Comparison of ENCODE assay signal across 11 cellular contexts in genomic region chr15:89749526-89749925, GRCh38. TPM values are rescaled to one million over a fixed set of nuclear protein-coding genes. Genes with fewer than 3 reads are reported as not detected.
DNase-seq lines count a peak whose midpoint lies in the region; ATAC-seq and TF ChIP-seq lines count a peak whose summit lies in the region.
"Had no signal": no experiment of that assay in that cellular context is flagged by ENCODE, and none has a peak within 500 bp of the region (broad histone marks: within the 10 kb centered on the region; RNA-seq: fewer than 3 reads in every experiment).

No MANE protein-coding gene starts in this region.

- peaks cover 16% of the 10 kb centered on the region for H3K27me3 Mint-ChIP-seq in CD8-positive, alpha-beta T cell (ENCODE audit: low read depth)
- H3K27me3 Mint-ChIP-seq in osteocyte (ENCODE audit: unreplicated experiment), result no peaks in the 10 kb centered on the region

- no peaks in the 10 kb centered on the region for H4K20me1 ChIP-seq in OCI-LY3 (ENCODE audit: insufficient read depth, low read length)

- no peak for TF ChIP-seq CTCF in CD8-positive, alpha-beta T cell (IDR thresholded peaks at IDR 0.05)
- no peak for TF ChIP-seq CTCF in OCI-LY3 (IDR thresholded peaks at IDR 0.05; ENCODE audit: low read depth, low read length)
- TF ChIP-seq CTCF in osteocyte (IDR thresholded peaks at IDR 0.05), result no peak

- no peak overlapping the region for H3K4me3 ChIP-seq in CD8-positive, alpha-beta T cell (ENCODE audit: low read depth, low read length)
- H3K4me3 ChIP-seq in OCI-LY3 (ENCODE audit: low read length) (peak overlapping the region; percentile 84), duodenal mucosa (ENCODE audit: low read depth in 1 of 2, low read length in 2 of 2) (peak overlapping the region; percentile 71 to 72)

- no peak overlapping the region for H2AFZ ChIP-seq in OCI-LY3 (ENCODE audit: low read depth, low read length)

- H3K9me3 Mint-ChIP-seq in CD8-positive, alpha-beta T cell, result no peaks in the 10 kb centered on the region
- no peaks in the 10 kb centered on the region for H3K9me3 Mint-ChIP-seq in osteocyte (ENCODE audit: unreplicated experiment)

- DNase-seq in CD8-positive, alpha-beta T cell, result no peak
- DNase-seq in osteocyte (ENCODE audit: extremely low spot score, unreplicated experiment) (no peak), cerebellar cortex (ENCODE audit: low spot score) (no peak), GDM1 (lab: John Stamatoyannopoulos, UW) (no peak)
- DNase-seq: NCI-H82 had no signal

- intact Hi-C loops in CD8-positive, alpha-beta T cell (cut with DNase I, micrococcal nuclease), result loop anchor here in 1 of 2 experiments (10.0 kb wide), 1 partner anchor 465 kb away; no protein-coding TSS in a partner anchor

- H3K4me3 Mint-ChIP-seq in CD8-positive, alpha-beta T cell, result peak overlapping the region; percentile 81
- peak overlapping the region; percentile 63 for H3K4me3 Mint-ChIP-seq in osteocyte (ENCODE audit: unreplicated experiment)

- ATAC-seq in CD8-positive, alpha-beta T cell, result no peak
- ATAC-seq in HG03520 (IDR thresholded peaks at IDR 0.05; ENCODE audit: unreplicated experiment) (no peak), GM21825 (IDR thresholded peaks at IDR 0.05; ENCODE audit: unreplicated experiment) (no peak)

- H3K36me3 Mint-ChIP-seq in CD8-positive, alpha-beta T cell, result no peaks in the 10 kb centered on the region
- H3K36me3 Mint-ChIP-seq in osteocyte (ENCODE audit: unreplicated experiment), result no peaks in the 10 kb centered on the region

- H3K79me2 ChIP-seq in OCI-LY3 (ENCODE audit: low read length), result peaks cover 5% of the 10 kb centered on the region

- peaks cover 7% of the 10 kb centered on the region for H3K4me1 ChIP-seq in CD8-positive, alpha-beta T cell (ENCODE audit: insufficient read depth, low read length)
- H3K4me1 ChIP-seq in OCI-LY3 (ENCODE audit: low read length) (peaks cover 13% of the 10 kb centered on the region), duodenal mucosa (ENCODE audit: control insufficient read depth in 1 of 2, insufficient read depth in 2 of 2, low read length in 2 of 2) (peaks cover 13 to 14% of the 10 kb centered on the region in 2 donors)

- POLR2A ChIA-PET in CD8-positive, alpha-beta T cell (lab: Charles Lee), result no interaction called here

- no peak overlapping the region for H3K27ac ChIP-seq in CD8-positive, alpha-beta T cell (ENCODE audit: low read depth, low read length)
- H3K27ac ChIP-seq in OCI-LY3 (ENCODE audit: low read length), result no peak overlapping the region
- H3K27ac ChIP-seq in duodenal mucosa (ENCODE audit: low read depth, low read length), result no peak overlapping the region
- H3K27ac ChIP-seq: epithelial cell of prostate had no signal

- H3K9ac ChIP-seq in OCI-LY3 (ENCODE audit: low read length), result peak overlapping the region; percentile 87; the same call in 1 of the 2 replicates
- no peak overlapping the region for H3K9ac ChIP-seq in duodenal mucosa (ENCODE audit: low read depth in 1 of 2, low read length in 2 of 2)

- no peak overlapping the region for H3K27ac Mint-ChIP-seq in CD8-positive, alpha-beta T cell
- peak overlapping the region; percentile 47 for H3K27ac Mint-ChIP-seq in osteocyte (ENCODE audit: unreplicated experiment)

- H3K36me3 ChIP-seq in CD8-positive, alpha-beta T cell (ENCODE audit: insufficient read depth, low read length), result no peaks in the 10 kb centered on the region
- H3K36me3 ChIP-seq in OCI-LY3 (replicated peaks; ENCODE audit: low read depth, low read length) (no peaks in the 10 kb centered on the region), duodenal mucosa (ENCODE audit: control insufficient read depth in 1 of 2, insufficient read depth in 2 of 2, low read length in 2 of 2) (no peaks in the 10 kb centered on the region)
- H3K36me3 ChIP-seq: right atrium auricular region had no signal

- peak overlapping the region; percentile 90 for H3K4me2 ChIP-seq in OCI-LY3 (ENCODE audit: low read length)

- no peaks in the 10 kb centered on the region for H3K27me3 ChIP-seq in CD8-positive, alpha-beta T cell (ENCODE audit: insufficient read depth, low read length)
- H3K27me3 ChIP-seq in OCI-LY3 (ENCODE audit: low read depth, low read length), result no peaks in the 10 kb centered on the region
- peaks cover 0 to 5% of the 10 kb centered on the region in 2 donors for H3K27me3 ChIP-seq in duodenal mucosa (ENCODE audit: control insufficient read depth in 1 of 2, insufficient read depth in 2 of 2, low read length in 2 of 2)
- H3K27me3 ChIP-seq: right atrium auricular region had no signal

- no peaks in the 10 kb centered on the region for H3K9me3 ChIP-seq in CD8-positive, alpha-beta T cell (ENCODE audit: low read length)
- H3K9me3 ChIP-seq in OCI-LY3 (ENCODE audit: insufficient read depth, low read length), result no peaks in the 10 kb centered on the region
- H3K9me3 ChIP-seq in duodenal mucosa (ENCODE audit: control insufficient read depth in 1 of 2, low read length in 2 of 2), result no peaks in the 10 kb centered on the region
- H3K9me3 ChIP-seq: right atrium auricular region had no signal

- CTCF ChIA-PET in CD8-positive, alpha-beta T cell (lab: Charles Lee), result interaction anchor here (1.4 to 3.4 kb wide), 2 partner anchors 9 to 13 kb away, joined by 3 to 15 read pairs; no protein-coding TSS in a partner anchor

- peaks cover 3% of the 10 kb centered on the region for H3K4me1 Mint-ChIP-seq in CD8-positive, alpha-beta T cell (ENCODE audit: low read depth)
- H3K4me1 Mint-ChIP-seq in osteocyte (ENCODE audit: unreplicated experiment), result peaks cover 5% of the 10 kb centered on the region

RNA-seq across cellular contexts. Expression of gene MESP1, which starts 1.5 kb away (rescaled TPM):
- under 1 TPM; 0.19 to 0.24 TPM for total RNA-seq in CD8-positive, alpha-beta T cell
- 2.1 and 2.2 TPM in 2 replicates for total RNA-seq in osteocyte

RNA-seq across cellular contexts. Expression of gene MESP2, which starts 26.6 kb away (rescaled TPM):
- not detected for total RNA-seq in CD8-positive, alpha-beta T cell
- not detected in 2 replicates for total RNA-seq in osteocyte
- total RNA-seq: right atrium auricular region had no signal

RNA-seq across cellular contexts. Expression of gene WDR93, which starts 58.9 kb away (rescaled TPM):
- total RNA-seq in CD8-positive, alpha-beta T cell, result not detected
- total RNA-seq in osteocyte, result 0.19 TPM in 1 of 2 replicates, not detected in the other

RNA-seq across cellular contexts. Expression of gene PEX11A, which starts 59.0 kb away (rescaled TPM):
- total RNA-seq in CD8-positive, alpha-beta T cell, result not detected
- 4.6 and 5.6 TPM in 2 replicates for total RNA-seq in osteocyte
